ENCODE assay signal across 3 cellular contexts in genomic region chr9:18629136-18629535, GRCh38.
TF ChIP-seq lines count a peak whose summit lies in the region.

No MANE protein-coding gene starts in this region.

TF ChIP-seq in SK-N-SH treated with all-trans-retinoic acid at 6 μM for 48 hours, 23 proteins besides CTCF, POLR2A, EP300 and RAD21 (continued from another document):
- no peak for TF ChIP-seq CREB5 (CRISPR knock-in tag; IDR thresholded peaks at IDR 0.05; ENCODE audit: low read depth)

TF ChIP-seq in SK-N-SH, 30 proteins besides CTCF, POLR2A, EP300 and RAD21 (continued from another document):
- TF ChIP-seq TCF12 (IDR thresholded peaks at IDR 0.05), result no peak
- no peak for TF ChIP-seq USF1 (IDR thresholded peaks at IDR 0.05; ENCODE audit: borderline replicate concordance, low read depth)
- TF ChIP-seq NFIC (IDR thresholded peaks at IDR 0.05; ENCODE audit: borderline replicate concordance), result no peak
- TF ChIP-seq RCOR1 (IDR thresholded peaks at IDR 0.05; ENCODE audit: low read length), result no peak
- TF ChIP-seq TEAD4 (IDR thresholded peaks at IDR 0.05; ENCODE audit: borderline replicate concordance, insufficient read depth), result no peak
- no peak for TF ChIP-seq YY1 (IDR thresholded peaks at IDR 0.05; ENCODE audit: low read depth)
- no peak for TF ChIP-seq TAF1 (IDR thresholded peaks at IDR 0.05; ENCODE audit: borderline replicate concordance, low read depth, low read length)
- TF ChIP-seq MXI1 (IDR thresholded peaks at IDR 0.05; ENCODE audit: low read depth, low read length), result no peak
- no peak for TF ChIP-seq SIN3A (IDR thresholded peaks at IDR 0.05; ENCODE audit: borderline replicate concordance, low read depth, low read length)
- no peak for TF ChIP-seq POLR2AphosphoS5 (IDR thresholded peaks at IDR 0.05; ENCODE audit: low read depth, low read length)
- no peak for TF ChIP-seq MEF2A (IDR thresholded peaks at IDR 0.05; ENCODE audit: borderline replicate concordance, low read depth)
- no peak for TF ChIP-seq GATA2 (CRISPR knock-in tag; IDR thresholded peaks at IDR 0.05)
- TF ChIP-seq REST (IDR thresholded peaks at IDR 0.05; ENCODE audit: low read depth, low read length), result no peak
- no peak for TF ChIP-seq FOSL2 (IDR thresholded peaks at IDR 0.05; ENCODE audit: borderline replicate concordance, low read depth)
- TF ChIP-seq MAX (IDR thresholded peaks at IDR 0.05; ENCODE audit: low read depth), result no peak

TF ChIP-seq in endothelial cell of umbilical vein, 7 proteins besides CTCF, POLR2A, EP300 and RAD21 (continued from another document):
- TF ChIP-seq GATA2 (IDR thresholded peaks at IDR 0.05; ENCODE audit: insufficient read depth, insufficient read length, low read depth, low read length) (peak; percentile 96), MYC (IDR thresholded peaks at IDR 0.05; ENCODE audit: low read depth, low read length) (no peak), EZH2 (IDR thresholded peaks at IDR 0.05; ENCODE audit: borderline replicate concordance, low read depth, low read length, severe bottlenecking) (no peak), JUN (IDR thresholded peaks at IDR 0.05; ENCODE audit: borderline replicate concordance, insufficient read depth, insufficient read length, low read depth) (peak; percentile 63), MAX (IDR thresholded peaks at IDR 0.05; ENCODE audit: insufficient read depth, insufficient read length) (no peak), FOS (IDR thresholded peaks at IDR 0.05; ENCODE audit: borderline replicate concordance, insufficient read depth, low read length) (peak; percentile 7)
